ENCODE assay signal across 9 cellular contexts in the genomic region with DNA sequence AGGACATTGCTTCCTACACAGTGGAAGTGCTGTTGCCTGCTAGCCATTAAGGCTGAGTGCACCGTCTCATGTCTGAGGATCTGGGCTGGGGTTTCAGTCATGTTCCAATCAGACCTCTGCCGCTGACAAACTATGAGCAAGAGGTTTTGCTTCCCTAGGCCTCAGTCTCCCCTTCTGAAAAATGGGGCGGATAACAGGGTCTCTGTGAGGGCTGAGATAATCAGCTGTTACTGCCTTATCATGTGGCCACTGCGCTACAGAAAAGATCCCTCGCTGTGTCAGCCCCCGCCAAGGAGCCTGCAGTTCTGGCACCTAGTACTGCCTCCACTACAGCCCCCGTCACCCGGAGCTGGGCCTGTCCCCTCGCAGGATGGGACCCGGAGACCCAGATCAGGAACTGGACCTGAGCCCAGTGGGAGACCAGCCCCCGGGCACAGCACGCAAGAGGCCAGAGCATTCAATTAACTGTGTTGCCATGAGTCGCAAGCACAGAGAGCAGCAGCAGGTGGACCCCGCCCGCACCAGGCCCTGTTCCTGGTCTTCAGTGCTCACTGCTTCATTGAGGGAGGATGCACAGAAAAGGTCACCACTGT. TPM values are rescaled to one million over a fixed set of nuclear protein-coding genes. Genes with fewer than 3 reads are reported as not detected.
DNase-seq lines count a peak whose midpoint lies in the region; ATAC-seq, FAIRE-seq and TF ChIP-seq lines count a peak whose summit lies in the region.
"Had no signal": no experiment of that assay in that cellular context is flagged by ENCODE, and none has a peak within 500 bp of the region (broad histone marks: within the 10 kb centered on the region; RNA-seq: fewer than 3 reads in every experiment).

No MANE protein-coding gene starts in this region.

- no peaks in the 10 kb centered on the region for H3K9me3 ChIP-seq in keratinocyte (ENCODE audit: control insufficient read depth, low read depth, low read length)
- H3K9me3 ChIP-seq in testis, result no peaks in the 10 kb centered on the region

- TF ChIP-seq CTCF in keratinocyte (optimal IDR thresholded peaks at IDR 0.05 in 1 of 3, IDR thresholded peaks at IDR 0.05 in 1 of 3, conservative IDR thresholded peaks at IDR 0.05 in 1 of 3; ENCODE audit: extremely low read depth in 1 of 3, insufficient read depth in 2 of 3, low read length in 3 of 3), result no peak
- TF ChIP-seq CTCF in testis (IDR thresholded peaks at IDR 0.05), result no peak

- H3K9me1 ChIP-seq in keratinocyte (ENCODE audit: control insufficient read depth, extremely low read depth, insufficient read depth, low read length), result no peaks in the 10 kb centered on the region

- TF ChIP-seq POLR2A in testis (IDR thresholded peaks at IDR 0.05), result no peak

- peak overlapping the region; percentile 53 for H3K9ac ChIP-seq in keratinocyte (ENCODE audit: control insufficient read depth, extremely low read depth, insufficient read depth, low read length)

- H3K36me3 ChIP-seq in keratinocyte (ENCODE audit: control insufficient read depth in 2 of 2, extremely low read depth in 1 of 2, insufficient read depth in 2 of 2, low read length in 2 of 2) (peaks cover 12 to 24% of the 10 kb centered on the region in 2 experiments), testis (ENCODE audit: low read depth, missing control alignments) (no peaks in the 10 kb centered on the region)

- dilution Hi-C loops in keratinocyte (cut with MboI; ENCODE audit: extremely low pct_ligation_motif_present, low sequenced_read_pairs), result no loop called here

- H3K79me2 ChIP-seq in keratinocyte (ENCODE audit: control insufficient read depth, insufficient read depth, low read length), result peaks cover 34% of the 10 kb centered on the region

- 71 to 82% (median 77%) methylated on average over 15 of the region's 15 CpGs for WGBS in adipose tissue, 3 donors
- 39 to 42% methylated on average over 7 to 15 of the region's 15 CpGs for WGBS in testis, 2 donors

- intact Hi-C loops in testis (cut with DNase I; ENCODE audit: low total_unique reads), result no loop called here

- H3K27me3 ChIP-seq in keratinocyte (ENCODE audit: control insufficient read depth, extremely low read depth, insufficient read depth, low read length) (no peaks in the 10 kb centered on the region), testis (no peaks in the 10 kb centered on the region)

- no peak for FAIRE-seq in keratinocyte (lab: Jason Lieb, UNC)

- peak; percentile 40 for DNase-seq in DMS53 (lab: John Stamatoyannopoulos, UW)
- DNase-seq in DMS53 treated with DMSO at 0.1 percent for 48 hours (lab: John Stamatoyannopoulos, UW; ENCODE audit: unreplicated experiment), result no peak
- DNase-seq in keratinocyte (ENCODE audit: low read depth, low spot score), result no peak
- DNase-seq in testis, result no peak
- no peak for DNase-seq in NCI-H1436 (lab: John Stamatoyannopoulos, UW)
- DNase-seq in DMS79 treated with DMSO at 0.1 percent for 48 hours (lab: John Stamatoyannopoulos, UW), result no peak
- DNase-seq: HFFc6 had no signal

- H3K4me3 ChIP-seq in keratinocyte (ENCODE audit: control insufficient read depth in 2 of 3, extremely low read depth in 1 of 3, insufficient read depth in 2 of 3, low read depth in 1 of 3, low read length in 3 of 3) (peak overlapping the region; percentile 11 to 52 (median 29)), testis (peak overlapping the region in 1 of 2 donors; percentile 63)

- H3K27ac ChIP-seq in adipose tissue (ENCODE audit: low read depth, low read length) (peak overlapping the region; percentile 18), keratinocyte (ENCODE audit: control insufficient read depth, insufficient read depth, low read length) (peak overlapping the region; percentile 42), testis (peak overlapping the region; percentile 85 to 92)

- peaks cover 33% of the 10 kb centered on the region for H3K4me1 ChIP-seq in keratinocyte (ENCODE audit: control insufficient read depth, extremely low read depth, insufficient read depth, low read length)
- peaks cover 41% of the 10 kb centered on the region for H3K4me1 ChIP-seq in testis

- no peak overlapping the region for H2AFZ ChIP-seq in keratinocyte (ENCODE audit: control insufficient read depth, low read length)

- no peaks in the 10 kb centered on the region for H4K20me1 ChIP-seq in keratinocyte (ENCODE audit: control insufficient read depth, extremely low read depth, insufficient read depth, low read length)

- H3K4me2 ChIP-seq in keratinocyte (ENCODE audit: control insufficient read depth, extremely low read depth, insufficient read depth, low read depth, low read length), result peak overlapping the region; percentile 69

- no peak for ATAC-seq in GM21515 (IDR thresholded peaks at IDR 0.05; ENCODE audit: unreplicated experiment)

RNA-seq across cellular contexts. Expression of a gene that starts 3.0 kb away (rescaled TPM):
- polyA plus RNA-seq in adipose tissue, result 10 to 100 TPM; 29.7 to 50.9 (median 45.8) TPM
- polyA plus RNA-seq in keratinocyte, result 19.3 to 26.4 TPM (median 19.6 TPM) in 3 replicates
- 12.0 TPM for polyA plus RNA-seq in keratinocyte (2011; ENCODE audit: low read depth)
- polyA plus RNA-seq in keratinocyte (2011; cell fraction: cytosol; rRNA removed), result 6.5 and 15.1 TPM in 2 replicates
- 58.6 and 72.5 TPM in 2 replicates for polyA plus RNA-seq in keratinocyte (2011; cell fraction: nucleus; rRNA removed)
- 20.7 and 36.0 TPM in 2 replicates for polyA plus RNA-seq in keratinocyte (2012; ENCODE audit: low replicate concordance)
- polyA minus RNA-seq in keratinocyte, result 12.3 to 38.4 TPM (median 17.5 TPM) in 3 replicates
- polyA minus RNA-seq in keratinocyte (2011; cell fraction: cytosol; rRNA and poly(A)+ RNA removed), result 22.1 TPM
- 29.1 and 33.6 TPM in 2 replicates for polyA minus RNA-seq in keratinocyte (2011; cell fraction: nucleus; rRNA and poly(A)+ RNA removed)
- total RNA-seq in testis, result 100 to 1,000 TPM; 110 to 125 TPM
- polyA plus RNA-seq in testis (ENCODE audit: insufficient read depth, low read depth, low replicate concordance), result 45.5 TPM

RNA-seq across cellular contexts. Expression of a gene that starts 6.8 kb away (rescaled TPM):
- polyA plus RNA-seq in adipose tissue (10 to 100 TPM; 21.6 to 43.5 (median 41.7) TPM), keratinocyte (27.2 to 43.8 TPM (median 28.8 TPM) in 3 replicates), testis (ENCODE audit: insufficient read depth, low read depth, low replicate concordance) (42.8 TPM)
- polyA plus RNA-seq in keratinocyte (2011; ENCODE audit: low read depth), result 12.1 TPM
- 35.0 and 54.7 TPM in 2 replicates for polyA plus RNA-seq in keratinocyte (2011; cell fraction: cytosol; rRNA removed)
- 35.4 and 46.8 TPM in 2 replicates for polyA plus RNA-seq in keratinocyte (2011; cell fraction: nucleus; rRNA removed)
- polyA plus RNA-seq in keratinocyte (2012; ENCODE audit: low replicate concordance), result 31.8 and 54.4 TPM in 2 replicates
- polyA minus RNA-seq in keratinocyte, result 15.9 to 41.5 TPM (median 21.8 TPM) in 3 replicates
- 43.9 TPM for polyA minus RNA-seq in keratinocyte (2011; cell fraction: cytosol; rRNA and poly(A)+ RNA removed)
- 12.0 and 15.3 TPM in 2 replicates for polyA minus RNA-seq in keratinocyte (2011; cell fraction: nucleus; rRNA and poly(A)+ RNA removed)
- 10 to 100 TPM; 35.0 to 35.7 TPM for total RNA-seq in testis

RNA-seq across cellular contexts. Expression of a gene that starts 7.1 kb away (rescaled TPM):
- polyA plus RNA-seq in adipose tissue, result 10 to 100 TPM; 35.7 to 46.6 (median 37.0) TPM
- 9.0 to 25.6 TPM (median 9.4 TPM) in 3 replicates for polyA plus RNA-seq in keratinocyte
- polyA plus RNA-seq in keratinocyte (2011; ENCODE audit: low read depth), result 5.1 TPM
- polyA plus RNA-seq in keratinocyte (2011; cell fraction: cytosol; rRNA removed), result 15.5 and 20.2 TPM in 2 replicates
- polyA plus RNA-seq in keratinocyte (2011; cell fraction: nucleus; rRNA removed), result 19.6 and 29.7 TPM in 2 replicates
- 22.6 and 24.6 TPM in 2 replicates for polyA plus RNA-seq in keratinocyte (2012; ENCODE audit: low replicate concordance)
- 9.2 to 31.4 TPM (median 11.6 TPM) in 3 replicates for polyA minus RNA-seq in keratinocyte
- 19.8 TPM for polyA minus RNA-seq in keratinocyte (2011; cell fraction: cytosol; rRNA and poly(A)+ RNA removed)
- 12.9 and 17.7 TPM in 2 replicates for polyA minus RNA-seq in keratinocyte (2011; cell fraction: nucleus; rRNA and poly(A)+ RNA removed)
- total RNA-seq in testis, result 10 to 100 TPM; 47.2 to 49.1 TPM
- polyA plus RNA-seq in testis (ENCODE audit: insufficient read depth, low read depth, low replicate concordance), result 31.1 TPM

RNA-seq across cellular contexts. Expression of a gene that starts 19.4 kb away (rescaled TPM):
- polyA plus RNA-seq in adipose tissue (10 to 100 TPM; 69.1 to 76.8 (median 73.5) TPM), keratinocyte (22.9 to 49.0 TPM (median 32.1 TPM) in 3 replicates), testis (ENCODE audit: insufficient read depth, low read depth, low replicate concordance) (235 TPM)
- polyA plus RNA-seq in keratinocyte (2011; ENCODE audit: low read depth), result 54.8 TPM
- 22.2 and 39.2 TPM in 2 replicates for polyA plus RNA-seq in keratinocyte (2011; cell fraction: cytosol; rRNA removed)
- polyA plus RNA-seq in keratinocyte (2011; cell fraction: nucleus; rRNA removed), result 59.3 and 74.1 TPM in 2 replicates
- 74.8 and 79.1 TPM in 2 replicates for polyA plus RNA-seq in keratinocyte (2012; ENCODE audit: low replicate concordance)
- polyA minus RNA-seq in keratinocyte, result 39.9 to 100 TPM (median 40.4 TPM) in 3 replicates
- 84.6 TPM for polyA minus RNA-seq in keratinocyte (2011; cell fraction: cytosol; rRNA and poly(A)+ RNA removed)
- polyA minus RNA-seq in keratinocyte (2011; cell fraction: nucleus; rRNA and poly(A)+ RNA removed), result 26.4 and 29.0 TPM in 2 replicates
- total RNA-seq in testis, result 100 to 1,000 TPM; 257 to 260 TPM

RNA-seq across cellular contexts. Expression of a gene that starts 26.3 kb away (rescaled TPM):
- polyA plus RNA-seq in adipose tissue (1 to 10 TPM in 1 of 3 donors, under 1 TPM in 1, not detected in 1; 0.63 to 1.5 TPM), keratinocyte (0.09 to 0.22 TPM (median 0.13 TPM) in 3 replicates), testis (ENCODE audit: insufficient read depth, low read depth, low replicate concordance) (61.9 TPM)
- not detected for polyA plus RNA-seq in keratinocyte (2011; ENCODE audit: low read depth)
- not detected in 2 replicates for polyA plus RNA-seq in keratinocyte (2011; cell fraction: cytosol; rRNA removed)
- polyA plus RNA-seq in keratinocyte (2011; cell fraction: nucleus; rRNA removed), result not detected in 2 replicates
- 0.31 TPM in 1 of 2 replicates, not detected in the other for polyA plus RNA-seq in keratinocyte (2012; ENCODE audit: low replicate concordance)
- not detected in 3 replicates for polyA minus RNA-seq in keratinocyte
- polyA minus RNA-seq in keratinocyte (2011; cell fraction: cytosol; rRNA and poly(A)+ RNA removed), result not detected
- polyA minus RNA-seq in keratinocyte (2011; cell fraction: nucleus; rRNA and poly(A)+ RNA removed), result not detected in 2 replicates
- 10 to 100 TPM; 17.1 to 20.4 TPM for total RNA-seq in testis

Comparison
In these comparisons a context has a peak if more than half of its experiments do, and no peak if none do; other contexts are left out.
1. H3K27ac ChIP-seq: peak in every context shown above with its lines; median percentile 88 in testis; 42 in keratinocyte; 18 in adipose tissue.